Comparison of ENCODE assay signal across 21 cellular contexts in the genomic region with DNA sequence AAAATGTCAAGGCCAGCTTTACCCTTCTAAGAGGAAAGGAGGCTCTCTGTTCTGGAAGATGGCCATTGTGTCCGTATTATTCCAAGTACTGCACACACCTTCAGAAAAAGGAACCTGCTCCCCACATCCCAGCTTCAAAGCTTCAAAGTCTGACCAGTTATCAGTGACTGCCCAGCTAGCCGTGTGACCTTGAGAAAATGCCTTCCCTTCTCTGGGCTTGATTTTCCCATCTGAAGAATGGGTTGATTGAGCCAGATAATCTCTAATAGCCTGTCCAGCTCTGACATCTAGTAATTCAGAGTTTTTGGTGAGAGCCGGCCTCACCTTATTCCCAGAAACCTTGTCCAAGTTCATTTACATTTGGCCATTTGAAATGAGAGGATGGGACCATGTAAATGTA. TPM values are rescaled to one million over a fixed set of nuclear protein-coding genes. Genes with fewer than 3 reads are reported as not detected.
DNase-seq lines count a peak whose midpoint lies in the region; TF ChIP-seq lines count a peak whose summit lies in the region.
"Had no signal": no experiment of that assay in that cellular context is flagged by ENCODE, and none has a peak within 500 bp of the region (broad histone marks: within the 10 kb centered on the region; RNA-seq: fewer than 3 reads in every experiment).

No MANE protein-coding gene starts in this region.

- no peak overlapping the region for H3K4me3 ChIP-seq in KMS-11 (IDR thresholded peaks at IDR 0.05; ENCODE audit: insufficient read depth, low read depth, low read length)
- no peak overlapping the region for H3K4me3 ChIP-seq in esophagus muscularis mucosa
- no peak overlapping the region for H3K4me3 ChIP-seq in skeletal muscle tissue (ENCODE audit: low read length in 3 of 3)

- H3K79me2 ChIP-seq in KMS-11 (ENCODE audit: insufficient read depth, low read depth), result peaks cover 26% of the 10 kb centered on the region; the same call in 1 of the 2 replicates

- H3K4me3 Mint-ChIP-seq in activated naive CD4-positive, alpha-beta T cell treated with anti-CD3 and anti-CD28 coated beads for 36 hours, result no peak overlapping the region
- H3K4me3 Mint-ChIP-seq in activated naive CD4-positive, alpha-beta T cell treated with anti-CD3 and anti-CD28 coated beads, Interleukin-2, amount 10 ng/mL, durations not matched to agents 7 days and 5 days, result no peak overlapping the region
- no peak overlapping the region for H3K4me3 Mint-ChIP-seq in glutamatergic neuron (ENCODE audit: unreplicated experiment)

- H2AFZ ChIP-seq in KMS-11 (ENCODE audit: low read depth), result no peak overlapping the region

- intact Hi-C loops in activated naive CD4-positive, alpha-beta T cell treated with anti-CD3 and anti-CD28 coated beads for 36 hours (cut with micrococcal nuclease), result loop anchor here (5.0 kb wide), 2 partner anchors 480 to 630 kb away; partner anchors contain the start of genes DOCK11 and WDR44
- intact Hi-C loops in esophagus muscularis mucosa (cut with DNase I), result loop anchor here (10.0 kb wide), 1 partner anchor 133 kb away; no protein-coding TSS in a partner anchor

- H3K36me3 ChIP-seq in KMS-11 (ENCODE audit: insufficient read depth) (no peaks in the 10 kb centered on the region), esophagus muscularis mucosa (peaks cover 0 to 11% (median 1%) of the 10 kb centered on the region in 4 donors), skeletal muscle tissue (ENCODE audit: control insufficient read depth in 3 of 3, insufficient read depth in 3 of 3, low read length in 3 of 3) (peaks cover 0 to 3% (median 2%) of the 10 kb centered on the region in 3 donors)
- H3K36me3 ChIP-seq: esophagus squamous epithelium had no signal

- peak overlapping the region; percentile 71; the same call in 1 of the 2 replicates for H3K4me2 ChIP-seq in KMS-11

- no peak for DNase-seq in activated naive CD4-positive, alpha-beta T cell treated with anti-CD3 and anti-CD28 coated beads for 36 hours
- DNase-seq in activated naive CD4-positive, alpha-beta T cell treated with anti-CD3 and anti-CD28 coated beads, Interleukin-2, amount 10 ng/mL, durations not matched to agents 7 days and 5 days, result no peak
- no peak for DNase-seq in esophagus muscularis mucosa (ENCODE audit: extremely low spot score)
- DNase-seq in SHP77 treated with DMSO at 0.1 percent for 48 hours (lab: John Stamatoyannopoulos, UW), result no peak
- no peak for DNase-seq in HK-2 (ENCODE audit: unreplicated experiment)
- no peak for DNase-seq in glutamatergic neuron
- DNase-seq: activated CD4-positive, alpha-beta T cell treated with anti-CD3 and anti-CD28 coated beads, Interleukin-2, amount 50 U/mL, for 1 hour; activated CD8-positive, alpha-beta memory T cell treated with anti-CD3 and anti-CD28 coated beads, Interleukin-2, amount 50 U/mL, for 4 hours; activated gamma-delta T cell treated with Interleukin-2 at 50 U/mL for 16 hours; DMS79; esophagus squamous epithelium; left colon; midbrain; NCI-H1694; NCI-H2227 treated with DMSO at 0.1 percent for 48 hours; NCI-H748 treated with DMSO at 0.1 percent for 48 hours had no signal

- H3K4me1 Mint-ChIP-seq in activated naive CD4-positive, alpha-beta T cell treated with anti-CD3 and anti-CD28 coated beads for 36 hours (ENCODE audit: low read depth), result peaks cover 15% of the 10 kb centered on the region
- H3K4me1 Mint-ChIP-seq in activated naive CD4-positive, alpha-beta T cell treated with anti-CD3 and anti-CD28 coated beads, Interleukin-2, amount 10 ng/mL, durations not matched to agents 7 days and 5 days, result peaks cover 17% of the 10 kb centered on the region
- H3K4me1 Mint-ChIP-seq in glutamatergic neuron (ENCODE audit: low read depth, unreplicated experiment), result peaks cover 3% of the 10 kb centered on the region

- WGBS in esophagus muscularis mucosa, result 82% methylated on average over 3 of the region's 3 CpGs

- H3K27me3 Mint-ChIP-seq in activated naive CD4-positive, alpha-beta T cell treated with anti-CD3 and anti-CD28 coated beads for 36 hours (ENCODE audit: low read depth), result peaks cover 6% of the 10 kb centered on the region
- peaks cover 50% of the 10 kb centered on the region for H3K27me3 Mint-ChIP-seq in activated naive CD4-positive, alpha-beta T cell treated with anti-CD3 and anti-CD28 coated beads, Interleukin-2, amount 10 ng/mL, durations not matched to agents 7 days and 5 days
- H3K27me3 Mint-ChIP-seq in glutamatergic neuron (ENCODE audit: unreplicated experiment), result peaks cover 5% of the 10 kb centered on the region

- CTCF ChIA-PET in activated naive CD4-positive, alpha-beta T cell treated with anti-CD3 and anti-CD28 coated beads for 36 hours (lab: Charles Lee), result interaction anchor here (0.6 to 1.5 kb wide), 4 partner anchors 8 to 138 kb away, joined by 3 read pairs; no protein-coding TSS in a partner anchor
- CTCF ChIA-PET in activated naive CD4-positive, alpha-beta T cell treated with anti-CD3 and anti-CD28 coated beads, Interleukin-2, amount 10 ng/mL, durations not matched to agents 7 days and 5 days (lab: Charles Lee), result no interaction called here

- H3K9ac ChIP-seq in KMS-11, result no peak overlapping the region
- H3K9ac ChIP-seq in skeletal muscle tissue (ENCODE audit: low read depth in 1 of 3, low read length in 3 of 3), result no peak overlapping the region

- H3K4me1 ChIP-seq in KMS-11 (ENCODE audit: low read depth, poor library complexity, severe bottlenecking) (peaks cover 10% of the 10 kb centered on the region), esophagus muscularis mucosa (peaks cover 0 to 23% (median 14%) of the 10 kb centered on the region in 4 donors), skeletal muscle tissue (ENCODE audit: control insufficient read depth in 3 of 3, insufficient read depth in 3 of 3, low read length in 3 of 3) (peaks cover 2 to 13% (median 8%) of the 10 kb centered on the region in 3 donors)
- H3K4me1 ChIP-seq: ascending aorta had no signal

- TF ChIP-seq POLR2A in esophagus muscularis mucosa (IDR thresholded peaks at IDR 0.05; ENCODE audit: low read depth), result no peak

- H3K27ac ChIP-seq in KMS-11 (no peak overlapping the region), esophagus muscularis mucosa (replicated peaks in 1 of 4) (peak overlapping the region in 3 of 4 donors; percentile 82 to 86 (median 85)), skeletal muscle tissue (ENCODE audit: low read depth, low read length) (peak overlapping the region; percentile 92)
- H3K27ac ChIP-seq: VCaP had no signal

- no peaks in the 10 kb centered on the region for H3K27me3 ChIP-seq in KMS-11 (ENCODE audit: insufficient read depth, low read depth)
- peaks cover 0 to 5% (median 2%) of the 10 kb centered on the region in 4 donors for H3K27me3 ChIP-seq in esophagus muscularis mucosa
- peaks cover 0 to 3% (median 3%) of the 10 kb centered on the region in 3 donors for H3K27me3 ChIP-seq in skeletal muscle tissue (ENCODE audit: control insufficient read depth in 3 of 3, insufficient read depth in 3 of 3, low read length in 3 of 3)
- H3K27me3 ChIP-seq: ascending aorta had no signal

- H3K9me3 ChIP-seq in esophagus muscularis mucosa, result no peaks in the 10 kb centered on the region
- no peaks in the 10 kb centered on the region for H3K9me3 ChIP-seq in skeletal muscle tissue (ENCODE audit: control insufficient read depth in 3 of 3, low read length in 3 of 3)
- H3K9me3 ChIP-seq: ascending aorta, esophagus squamous epithelium had no signal

- TF ChIP-seq CTCF in KMS-11 (conservative IDR thresholded peaks at IDR 0.05; ENCODE audit: low read depth, low read length) (no peak), esophagus muscularis mucosa (IDR thresholded peaks at IDR 0.05) (no peak), glutamatergic neuron (IDR thresholded peaks at IDR 0.05; ENCODE audit: partially characterized antibody, unreplicated experiment) (no peak)

- no peaks in the 10 kb centered on the region for H3K9me3 Mint-ChIP-seq in activated naive CD4-positive, alpha-beta T cell treated with anti-CD3 and anti-CD28 coated beads for 36 hours
- no peaks in the 10 kb centered on the region for H3K9me3 Mint-ChIP-seq in activated naive CD4-positive, alpha-beta T cell treated with anti-CD3 and anti-CD28 coated beads, Interleukin-2, amount 10 ng/mL, durations not matched to agents 7 days and 5 days
- H3K9me3 Mint-ChIP-seq in glutamatergic neuron (ENCODE audit: unreplicated experiment), result no peaks in the 10 kb centered on the region

- peaks cover 6% of the 10 kb centered on the region for H3K36me3 Mint-ChIP-seq in activated naive CD4-positive, alpha-beta T cell treated with anti-CD3 and anti-CD28 coated beads for 36 hours (ENCODE audit: low read depth)
- H3K36me3 Mint-ChIP-seq in activated naive CD4-positive, alpha-beta T cell treated with anti-CD3 and anti-CD28 coated beads, Interleukin-2, amount 10 ng/mL, durations not matched to agents 7 days and 5 days, result no peaks in the 10 kb centered on the region
- H3K36me3 Mint-ChIP-seq in glutamatergic neuron (ENCODE audit: unreplicated experiment), result no peaks in the 10 kb centered on the region

- TF ChIP-seq EP300 in esophagus muscularis mucosa (IDR thresholded peaks at IDR 0.05), result no peak

- no peaks in the 10 kb centered on the region for H4K20me1 ChIP-seq in KMS-11 (ENCODE audit: insufficient read depth)

- H3K27ac Mint-ChIP-seq in activated naive CD4-positive, alpha-beta T cell treated with anti-CD3 and anti-CD28 coated beads for 36 hours, result peak overlapping the region; percentile 5
- H3K27ac Mint-ChIP-seq in activated naive CD4-positive, alpha-beta T cell treated with anti-CD3 and anti-CD28 coated beads, Interleukin-2, amount 10 ng/mL, durations not matched to agents 7 days and 5 days, result no peak overlapping the region
- H3K27ac Mint-ChIP-seq in glutamatergic neuron (ENCODE audit: unreplicated experiment), result no peak overlapping the region

RNA-seq across cellular contexts. Expression of gene LONRF3, which starts 3.0 kb away (rescaled TPM):
- total RNA-seq in activated naive CD4-positive, alpha-beta T cell treated with anti-CD3 and anti-CD28 coated beads for 36 hours, result 1 to 10 TPM; 5.0 to 5.4 TPM
- 10 to 100 TPM; 14.3 to 19.9 (median 17.5) TPM for total RNA-seq in esophagus muscularis mucosa
- 3.7 TPM for total RNA-seq in skeletal muscle tissue
- 0.29 TPM for total RNA-seq in glutamatergic neuron (ENCODE audit: unreplicated experiment)
- total RNA-seq: T-helper 2 cell treated with Interferon-gamma antibody and Interleukin-4, amounts not matched to agents 100 ng/mL and 5 ng/mL, for 36 hours had no signal
